29 cellular contexts compared by ENCODE assay signal in the genomic region with DNA sequence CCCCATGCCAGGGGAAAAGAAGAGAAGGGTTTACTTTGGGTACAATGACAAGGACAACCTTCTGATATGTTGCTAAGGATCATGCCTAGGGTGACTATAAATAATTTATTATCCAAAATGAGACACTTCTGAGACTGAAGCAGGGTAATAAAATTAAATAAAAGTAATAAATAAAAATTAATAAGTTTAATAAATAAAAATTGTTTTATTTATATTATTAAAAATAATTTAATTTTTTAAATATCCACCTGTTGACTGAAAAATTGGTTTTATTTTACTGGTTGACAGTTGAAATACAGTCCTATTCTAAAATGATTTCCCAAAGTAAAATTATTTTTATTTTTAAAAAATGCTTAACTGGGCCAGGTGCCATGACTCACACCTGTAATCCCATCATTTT.
"Had no signal": no experiment of that assay in that cellular context is flagged by ENCODE, and none has a peak within 500 bp of the region (broad histone marks: within the 10 kb centered on the region; RNA-seq: fewer than 3 reads in every experiment).

No MANE protein-coding gene starts in this region.

- ATAC-seq: stimulated activated effector memory CD8-positive, alpha-beta T cell treated with anti-CD3 and anti-CD28 coated beads, Interleukin-12 subunit alpha, Interleukin-12 subunit beta, amount 100 ng/mL, for 72 hours; stimulated activated memory B cell treated with anti-CD40 and anti-IgM and Interleukin-4, amounts not matched to agents 10 μg/mL and 1 μg/mL and 100 μg/mL, for 72 hours; stimulated activated naive B cell treated with anti-CD40 and anti-IgM and Interleukin-4, amounts not matched to agents 10 μg/mL and 1 μg/mL and 100 μg/mL, for 72 hours; stimulated activated naive CD8-positive, alpha-beta T cell treated with anti-CD3 and anti-CD28 coated beads, Interleukin-15, amount 100 ng/mL, for 72 hours; stimulated activated naive CD8-positive, alpha-beta T cell treated with anti-CD3 and anti-CD28 coated beads, Interleukin-15, Interleukin-2, amounts not matched to agents 100 U/mL and 50 U/mL, for 24 hours; upper lobe of right lung had no signal

- H3K9me3 ChIP-seq: stomach, suprapubic skin, testis, thoracic aorta, thyroid gland, tibial artery, transverse colon, upper lobe of left lung, upper lobe of right lung, uterus, vagina had no signal

- H3K36me3 Mint-ChIP-seq: stimulated activated effector memory CD8-positive, alpha-beta T cell treated with anti-CD3 and anti-CD28 coated beads, Interleukin-12 subunit alpha, Interleukin-12 subunit beta, amount 100 ng/mL, for 72 hours; stimulated activated naive B cell treated with anti-CD40 and anti-IgM and Interleukin-4, amounts not matched to agents 10 μg/mL and 1 μg/mL and 100 μg/mL, for 72 hours had no signal

- H3K4me1 ChIP-seq: stomach, suprapubic skin, testis, thyroid gland, tibial artery, tibial nerve, transverse colon, upper lobe of left lung, upper lobe of right lung, uterus, vagina had no signal

- FAIRE-seq: urothelium cell line had no signal

- H3K36me3 ChIP-seq: stomach, suprapubic skin, thoracic aorta, thyroid gland, tibial artery, tibial nerve, transverse colon, upper lobe of left lung, upper lobe of right lung, uterus, vagina had no signal

- H3K27me3 Mint-ChIP-seq: stimulated activated memory B cell treated with anti-CD40 and anti-IgM and Interleukin-4, amounts not matched to agents 10 μg/mL and 1 μg/mL and 100 μg/mL, for 72 hours; stimulated activated naive B cell treated with anti-CD40 and anti-IgM and Interleukin-4, amounts not matched to agents 10 μg/mL and 1 μg/mL and 100 μg/mL, for 72 hours; stimulated activated naive CD8-positive, alpha-beta T cell treated with anti-CD3 and anti-CD28 coated beads, Interleukin-15, amount 100 ng/mL, for 72 hours; stimulated activated naive CD8-positive, alpha-beta T cell treated with anti-CD3 and anti-CD28 coated beads, Interleukin-15, Interleukin-2, amounts not matched to agents 100 ng/mL and 50 ng/mL, for 24 hours; type B pancreatic cell had no signal

- H3K4me3 Mint-ChIP-seq: stimulated activated effector memory CD8-positive, alpha-beta T cell treated with anti-CD3 and anti-CD28 coated beads, Interleukin-12 subunit alpha, Interleukin-12 subunit beta, amount 100 ng/mL, for 72 hours; stimulated activated memory B cell treated with anti-CD40 and anti-IgM and Interleukin-4, amounts not matched to agents 10 μg/mL and 1 μg/mL and 100 μg/mL, for 72 hours; stimulated activated naive B cell treated with anti-CD40 and anti-IgM and Interleukin-4, amounts not matched to agents 10 μg/mL and 1 μg/mL and 100 μg/mL, for 72 hours; stimulated activated naive CD8-positive, alpha-beta T cell treated with anti-CD3 and anti-CD28 coated beads, Interleukin-15, amount 100 ng/mL, for 72 hours; stimulated activated naive CD8-positive, alpha-beta T cell treated with anti-CD3 and anti-CD28 coated beads, Interleukin-15, Interleukin-2, amounts not matched to agents 100 ng/mL and 50 ng/mL, for 24 hours; type B pancreatic cell had no signal

- H3K4me1 Mint-ChIP-seq: stimulated activated effector memory CD8-positive, alpha-beta T cell treated with anti-CD3 and anti-CD28 coated beads, Interleukin-12 subunit alpha, Interleukin-12 subunit beta, amount 100 ng/mL, for 72 hours; stimulated activated memory B cell treated with anti-CD40 and anti-IgM and Interleukin-4, amounts not matched to agents 10 μg/mL and 1 μg/mL and 100 μg/mL, for 72 hours; stimulated activated naive CD8-positive, alpha-beta T cell treated with anti-CD3 and anti-CD28 coated beads, Interleukin-15, amount 100 ng/mL, for 72 hours had no signal

- H3K27me3 ChIP-seq: stomach, suprapubic skin, testis, thyroid gland, tibial artery, tibial nerve, transverse colon, upper lobe of left lung, upper lobe of right lung, uterus, vagina had no signal

- H3K9me3 Mint-ChIP-seq: stimulated activated naive CD8-positive, alpha-beta T cell treated with anti-CD3 and anti-CD28 coated beads, Interleukin-15, Interleukin-2, amounts not matched to agents 100 ng/mL and 50 ng/mL, for 24 hours; type B pancreatic cell had no signal

- H3K4me3 ChIP-seq: stomach, suprapubic skin, testis, thoracic aorta, thyroid gland, tibial artery, tibial nerve, transverse colon, upper lobe of left lung, upper lobe of right lung, uterus, vagina had no signal

- DNase-seq: stimulated activated CD4-positive, alpha-beta T cell treated with anti-CD3 and anti-CD28 coated beads, Interleukin-2, amount 100 ng/mL, for 48 hours; stimulated activated CD4-positive, alpha-beta T cell treated with anti-CD3 and anti-CD28 coated beads, Interleukin-4, amount 100 ng/mL, for 1 hour; stimulated activated CD4-positive, alpha-beta T cell treated with anti-CD3 and anti-CD28 coated beads, Interleukin-4, amount 100 ng/mL, for 24 hours; stimulated activated CD4-positive, alpha-beta T cell treated with anti-CD3 and anti-CD28 coated beads, Interleukin-4, amount 100 ng/mL, for 4 hours; stimulated activated CD8-positive, alpha-beta memory T cell treated with anti-CD3 and anti-CD28 coated beads, Interleukin-4, amount 100 ng/mL, for 48 hours; stimulated activated naive B cell treated with anti-CD40 and anti-IgM and Interleukin-4, amounts not matched to agents 10 μg/mL and 1 μg/mL and 100 μg/mL, for 72 hours; stimulated activated naive CD4-positive, alpha-beta T cell; stimulated activated naive CD4-positive, alpha-beta T cell treated with Interleukin-2 at 50 U/mL for 16 hours; stimulated activated naive CD8-positive, alpha-beta T cell treated with anti-CD3 and anti-CD28 coated beads, Interleukin-15, amount 100 ng/mL, for 72 hours; stimulated activated naive CD8-positive, alpha-beta T cell treated with anti-CD3 and anti-CD28 coated beads, Interleukin-15, Interleukin-2, amounts not matched to agents 100 U/mL and 50 U/mL, for 24 hours; stomach; substantia nigra; testis; thyroid gland; tibial artery; transverse colon; trophoblast cell; upper lobe of left lung; upper lobe of right lung; uterus had no signal

- H3K27ac ChIP-seq: stomach, suprapubic skin, testis, thoracic aorta, thyroid gland, tibial artery, tibial nerve, transverse colon, upper lobe of left lung, upper lobe of right lung, uterus, vagina had no signal

- H3K27ac Mint-ChIP-seq: stimulated activated effector memory CD8-positive, alpha-beta T cell treated with anti-CD3 and anti-CD28 coated beads, Interleukin-12 subunit alpha, Interleukin-12 subunit beta, amount 100 ng/mL, for 72 hours; stimulated activated memory B cell treated with anti-CD40 and anti-IgM and Interleukin-4, amounts not matched to agents 10 μg/mL and 1 μg/mL and 100 μg/mL, for 72 hours; stimulated activated naive B cell treated with anti-CD40 and anti-IgM and Interleukin-4, amounts not matched to agents 10 μg/mL and 1 μg/mL and 100 μg/mL, for 72 hours; stimulated activated naive CD8-positive, alpha-beta T cell treated with anti-CD3 and anti-CD28 coated beads, Interleukin-15, amount 100 ng/mL, for 72 hours; stimulated activated naive CD8-positive, alpha-beta T cell treated with anti-CD3 and anti-CD28 coated beads, Interleukin-15, Interleukin-2, amounts not matched to agents 100 ng/mL and 50 ng/mL, for 24 hours; type B pancreatic cell had no signal
